1 cellular context compared by ENCODE assay signal in genomic region chr5:154222414-154222813, GRCh38.
TF ChIP-seq lines count a peak whose summit lies in the region.

No MANE protein-coding gene starts in this region.

TF ChIP-seq in K562, 482 proteins besides CTCF, POLR2A, EP300 and RAD21:
- TF ChIP-seq TCF3 (CRISPR knock-in tag; IDR thresholded peaks at IDR 0.05) (no peak), ZNF354B (CRISPR knock-in tag; IDR thresholded peaks at IDR 0.05) (no peak), ZFP36 (IDR thresholded peaks at IDR 0.05; ENCODE audit: low read depth, low read length, partially characterized antibody) (peak; percentile 58), RBM25 (IDR thresholded peaks at IDR 0.05; ENCODE audit: low read depth, low read length, severe bottlenecking) (peak; percentile 74), MAFG (tag; conservative IDR thresholded peaks at IDR 0.05) (no peak)
TF ChIP-seq in K562: peak in this region for 2.
